18 cellular contexts compared by ENCODE assay signal in genomic region chr9:22175972-22176545, GRCh38.
DNase-seq lines count a peak whose midpoint lies in the region; ATAC-seq and TF ChIP-seq lines count a peak whose summit lies in the region.
"Had no signal": no experiment of that assay in that cellular context is flagged by ENCODE, and none has a peak within 500 bp of the region (broad histone marks: within the 10 kb centered on the region; RNA-seq: fewer than 3 reads in every experiment).

No MANE protein-coding gene starts in this region.

- CTCF ChIA-PET in activated CD8-positive, alpha-beta memory T cell treated with anti-CD3 and anti-CD28 coated beads, Interleukin-2, amount 10 ng/mL, durations not matched to agents 7 days and 5 days (lab: Charles Lee) = interaction anchor here (1.0 to 2.0 kb wide), 2 partner anchors 56 to 68 kb away, joined by 4 to 6 read pairs; no protein-coding TSS in a partner anchor
- CTCF ChIA-PET in Caco-2 (lab: Charles Lee) = no interaction called here

- H3K4me1 ChIP-seq in Caco-2 = no peaks in the 10 kb centered on the region
- H3K4me1 ChIP-seq: esophagus muscularis mucosa, psoas muscle, uterus had no signal

- no peaks in the 10 kb centered on the region for H3K36me3 Mint-ChIP-seq in activated CD8-positive, alpha-beta memory T cell treated with anti-CD3 and anti-CD28 coated beads, Interleukin-2, amount 10 ng/mL, durations not matched to agents 7 days and 5 days
- H3K36me3 Mint-ChIP-seq in activated naive CD4-positive, alpha-beta T cell treated with anti-CD3 and anti-CD28 coated beads, Interleukin-2, amount 50 U/mL, for 72 hours = peaks cover 0 to 13% of the 10 kb centered on the region in 2 donors
- no peaks in the 10 kb centered on the region for H3K36me3 Mint-ChIP-seq in Caco-2 (ENCODE audit: insufficient read depth, unreplicated experiment)
- H3K36me3 Mint-ChIP-seq: CD4-positive, alpha-beta memory T cell; naive thymus-derived CD8-positive, alpha-beta T cell had no signal

- ATAC-seq in activated CD8-positive, alpha-beta memory T cell treated with anti-CD3 and anti-CD28 coated beads, Interleukin-2, amount 10 ng/mL, durations not matched to agents 7 days and 5 days = peak; percentile 83
- ATAC-seq in GM21423 (IDR thresholded peaks at IDR 0.05; ENCODE audit: unreplicated experiment) (peak; percentile 62), HG03432 (IDR thresholded peaks at IDR 0.05; ENCODE audit: unreplicated experiment) (peak; percentile 74), GM18870 (IDR thresholded peaks at IDR 0.05; ENCODE audit: unreplicated experiment) (no peak)
- peak; percentile 50 to 97 for ATAC-seq in activated naive CD4-positive, alpha-beta T cell treated with anti-CD3 and anti-CD28 coated beads, Interleukin-2, amount 50 U/mL, for 72 hours
- ATAC-seq: naive thymus-derived CD8-positive, alpha-beta T cell; psoas muscle had no signal

- no peak overlapping the region for H3K4me3 ChIP-seq in Caco-2 (ENCODE audit: low read depth, low read length)
- H3K4me3 ChIP-seq: esophagus muscularis mucosa, psoas muscle, uterus had no signal

- no peaks in the 10 kb centered on the region for H3K27me3 ChIP-seq in Caco-2 (replicated peaks; ENCODE audit: control insufficient read depth, insufficient read depth, low read length)
- H3K27me3 ChIP-seq: esophagus muscularis mucosa, uterus had no signal

- H3K36me3 ChIP-seq in Caco-2 (ENCODE audit: control insufficient read depth, insufficient read depth, low read length) = no peaks in the 10 kb centered on the region
- H3K36me3 ChIP-seq: esophagus muscularis mucosa, uterus had no signal

- H3K4me3 Mint-ChIP-seq in activated CD8-positive, alpha-beta memory T cell treated with anti-CD3 and anti-CD28 coated beads, Interleukin-2, amount 10 ng/mL, durations not matched to agents 7 days and 5 days = no peak overlapping the region
- no peak overlapping the region for H3K4me3 Mint-ChIP-seq in Caco-2 (ENCODE audit: unreplicated experiment)
- H3K4me3 Mint-ChIP-seq: naive thymus-derived CD8-positive, alpha-beta T cell had no signal

- TF ChIP-seq CTCF in Caco-2 (IDR thresholded peaks at IDR 0.05; ENCODE audit: insufficient read depth in 1 of 2, low read depth in 1 of 2, low read length in 1 of 2, severe bottlenecking in 1 of 2, unreplicated experiment in 1 of 2) = no peak

- POLR2A ChIA-PET in Caco-2 (lab: Charles Lee) = no interaction called here

- H3K9me3 Mint-ChIP-seq in activated CD8-positive, alpha-beta memory T cell treated with anti-CD3 and anti-CD28 coated beads, Interleukin-2, amount 10 ng/mL, durations not matched to agents 7 days and 5 days (ENCODE audit: low read depth) = peaks cover 2% of the 10 kb centered on the region
- peaks cover 0 to 16% of the 10 kb centered on the region in 2 donors for H3K9me3 Mint-ChIP-seq in activated naive CD4-positive, alpha-beta T cell treated with anti-CD3 and anti-CD28 coated beads, Interleukin-2, amount 50 U/mL, for 72 hours
- no peaks in the 10 kb centered on the region for H3K9me3 Mint-ChIP-seq in Caco-2 (ENCODE audit: unreplicated experiment)

- BruUV-seq in Caco-2 (replicated peaks; lab: Mats Ljungman, UMichigan) = no TSS peak

- DNase-seq in activated CD8-positive, alpha-beta memory T cell treated with anti-CD3 and anti-CD28 coated beads, Interleukin-2, amount 10 ng/mL, durations not matched to agents 7 days and 5 days = no peak
- DNase-seq in activated CD8-positive, alpha-beta memory T cell treated with anti-CD3 and anti-CD28 coated beads for 24 hours = no peak
- DNase-seq in activated naive CD4-positive, alpha-beta T cell treated with anti-CD3 and anti-CD28 coated beads, Interleukin-2, amount 50 U/mL, for 72 hours (ENCODE audit: low spot score in 2 of 2) = no peak
- no peak for DNase-seq in COLO829 (ENCODE audit: low spot score)
- DNase-seq in Caco-2 = no peak
- DNase-seq: activated CD4-positive, alpha-beta T cell treated with anti-CD3 and anti-CD28 coated beads for 48 hours; activated effector memory CD4-positive, alpha-beta T cell treated with anti-CD3 and anti-CD28 coated beads, Interleukin-2, amount 50 U/mL, for 16 hours; naive thymus-derived CD8-positive, alpha-beta T cell; NCI-H146; NCI-H345; psoas muscle; SHP77; uterus had no signal

- H3K27ac Mint-ChIP-seq in activated CD8-positive, alpha-beta memory T cell treated with anti-CD3 and anti-CD28 coated beads, Interleukin-2, amount 10 ng/mL, durations not matched to agents 7 days and 5 days = peak overlapping the region; percentile 73
- H3K27ac Mint-ChIP-seq in activated naive CD4-positive, alpha-beta T cell treated with anti-CD3 and anti-CD28 coated beads, Interleukin-2, amount 50 U/mL, for 72 hours = no peak overlapping the region
- no peak overlapping the region for H3K27ac Mint-ChIP-seq in Caco-2 (ENCODE audit: unreplicated experiment)

- intact Hi-C loops in Caco-2 (cut with micrococcal nuclease; ENCODE audit: unreplicated experiment) = no loop called here

- H3K4me1 Mint-ChIP-seq in activated CD8-positive, alpha-beta memory T cell treated with anti-CD3 and anti-CD28 coated beads, Interleukin-2, amount 10 ng/mL, durations not matched to agents 7 days and 5 days = peaks cover 15% of the 10 kb centered on the region
- H3K4me1 Mint-ChIP-seq in Caco-2 (ENCODE audit: low read depth, unreplicated experiment) = no peaks in the 10 kb centered on the region

- peaks cover 36% of the 10 kb centered on the region for H3K27me3 Mint-ChIP-seq in activated CD8-positive, alpha-beta memory T cell treated with anti-CD3 and anti-CD28 coated beads, Interleukin-2, amount 10 ng/mL, durations not matched to agents 7 days and 5 days
- H3K27me3 Mint-ChIP-seq in Caco-2 (ENCODE audit: insufficient read depth, unreplicated experiment) = peaks cover 3% of the 10 kb centered on the region

- H3K9me3 ChIP-seq in Caco-2 = no peaks in the 10 kb centered on the region
- H3K9me3 ChIP-seq: psoas muscle, uterus had no signal
